In the genomic region with DNA sequence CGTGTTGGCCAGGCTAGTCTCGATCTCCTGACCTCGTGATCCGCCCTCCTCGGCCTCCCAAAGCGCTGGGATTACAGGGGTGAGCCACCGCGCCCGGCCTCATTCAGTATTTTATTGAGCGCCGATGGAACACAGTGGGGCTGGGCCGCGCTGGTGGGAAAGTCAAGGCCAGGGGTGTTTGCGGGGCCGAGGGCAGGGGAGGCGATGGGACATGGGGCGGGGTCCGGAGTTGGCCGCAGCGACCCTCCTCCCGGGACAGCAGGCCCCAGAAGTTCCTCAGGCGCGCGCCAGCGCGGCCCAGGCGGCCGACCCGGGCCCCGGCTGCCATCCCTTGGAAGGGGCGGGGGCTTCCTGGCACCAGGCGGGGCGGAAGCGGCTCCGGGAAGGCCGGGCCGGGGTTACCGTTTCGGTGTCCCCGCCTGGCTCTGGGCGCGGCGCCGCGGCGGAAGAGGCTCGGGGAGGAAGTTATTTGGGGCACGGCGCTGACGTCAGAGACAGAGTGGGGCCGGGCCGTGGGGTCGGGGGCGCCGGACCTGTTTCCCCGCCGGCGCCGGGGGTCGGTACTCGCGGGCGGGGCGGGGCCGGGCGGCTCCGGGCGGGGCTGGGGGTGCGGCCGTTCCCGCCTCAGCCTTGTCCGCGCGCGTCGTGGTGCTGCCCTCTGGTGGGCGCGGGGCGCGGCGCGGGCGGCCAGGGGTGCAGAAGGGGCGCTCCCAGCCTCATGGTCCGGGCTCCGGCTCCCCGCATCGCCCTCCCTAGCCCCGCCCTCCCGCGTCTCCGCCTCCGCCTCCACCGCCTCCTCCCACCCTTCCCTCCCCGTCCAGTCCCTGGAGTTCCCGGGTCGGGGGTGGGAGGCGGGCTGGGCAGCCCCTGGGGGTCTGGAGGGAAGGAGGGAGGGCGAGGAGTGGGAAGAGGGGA, we compare ENCODE assay signal across 1 cellular context.
TF ChIP-seq lines count a peak whose summit lies in the region.

No MANE protein-coding gene starts in this region.

TF ChIP-seq in WTC11, 78 proteins besides CTCF, POLR2A, EP300 and RAD21 (continued from another document):
- TF ChIP-seq, protein P1, sequence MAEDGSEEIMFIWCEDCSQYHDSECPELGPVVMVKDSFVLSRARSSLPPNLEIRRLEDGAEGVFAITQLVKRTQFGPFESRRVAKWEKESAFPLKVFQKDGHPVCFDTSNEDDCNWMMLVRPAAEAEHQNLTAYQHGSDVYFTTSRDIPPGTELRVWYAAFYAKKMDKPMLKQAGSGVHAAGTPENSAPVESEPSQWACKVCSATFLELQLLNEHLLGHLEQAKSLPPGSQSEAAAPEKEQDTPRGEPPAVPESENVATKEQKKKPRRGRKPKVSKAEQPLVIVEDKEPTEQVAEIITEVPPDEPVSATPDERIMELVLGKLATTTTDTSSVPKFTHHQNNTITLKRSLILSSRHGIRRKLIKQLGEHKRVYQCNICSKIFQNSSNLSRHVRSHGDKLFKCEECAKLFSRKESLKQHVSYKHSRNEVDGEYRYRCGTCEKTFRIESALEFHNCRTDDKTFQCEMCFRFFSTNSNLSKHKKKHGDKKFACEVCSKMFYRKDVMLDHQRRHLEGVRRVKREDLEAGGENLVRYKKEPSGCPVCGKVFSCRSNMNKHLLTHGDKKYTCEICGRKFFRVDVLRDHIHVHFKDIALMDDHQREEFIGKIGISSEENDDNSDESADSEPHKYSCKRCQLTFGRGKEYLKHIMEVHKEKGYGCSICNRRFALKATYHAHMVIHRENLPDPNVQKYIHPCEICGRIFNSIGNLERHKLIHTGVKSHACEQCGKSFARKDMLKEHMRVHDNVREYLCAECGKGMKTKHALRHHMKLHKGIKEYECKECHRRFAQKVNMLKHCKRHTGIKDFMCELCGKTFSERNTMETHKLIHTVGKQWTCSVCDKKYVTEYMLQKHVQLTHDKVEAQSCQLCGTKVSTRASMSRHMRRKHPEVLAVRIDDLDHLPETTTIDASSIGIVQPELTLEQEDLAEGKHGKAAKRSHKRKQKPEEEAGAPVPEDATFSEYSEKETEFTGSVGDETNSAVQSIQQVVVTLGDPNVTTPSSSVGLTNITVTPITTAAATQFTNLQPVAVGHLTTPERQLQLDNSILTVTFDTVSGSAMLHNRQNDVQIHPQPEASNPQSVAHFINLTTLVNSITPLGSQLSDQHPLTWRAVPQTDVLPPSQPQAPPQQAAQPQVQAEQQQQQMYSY (CRISPR knock-in tag; IDR thresholded peaks at IDR 0.05) = 0 out of 2 replicates have a peak, but pooled peaks have one; percentile 16
- TF ChIP-seq TP53 (CRISPR knock-in tag; IDR thresholded peaks at IDR 0.05) = no peak
- peak; percentile 99 for TF ChIP-seq ZBTB21 (CRISPR knock-in tag; IDR thresholded peaks at IDR 0.05; ENCODE audit: borderline replicate concordance)
TF ChIP-seq in WTC11: peak in this region for 8.
